ENCODE assay signal across 15 cellular contexts in genomic region chrX:134734343-134735001, GRCh38.
A peak's percentile ranks its signal among the peaks of the same experiment; 100 is the strongest.
DNase-seq lines count a peak whose midpoint lies in the region; ATAC-seq and TF ChIP-seq lines count a peak whose summit lies in the region.
"Had no signal": no experiment of that assay in that cellular context is flagged by ENCODE, and none has a peak within 500 bp of the region (broad histone marks: within the 10 kb centered on the region; RNA-seq: fewer than 3 reads in every experiment).

No MANE protein-coding gene starts in this region.

- no peaks in the 10 kb centered on the region for H3K9me3 ChIP-seq in mucosa of descending colon

- H3K27ac ChIP-seq in ACC112 (ENCODE audit: low read depth, low read length): no peak overlapping the region

- peak overlapping the region; percentile 22 for H2AFZ ChIP-seq in ACC112 (ENCODE audit: low read length, unreplicated experiment)

- DNase-seq in HS-27A (ENCODE audit: low read depth) (peak; percentile 82), kidney glomerular epithelial cell (lab: John Stamatoyannopoulos, UW) (peak; percentile 23), NCI-H526 treated with DMSO at 0.1 percent for 48 hours (lab: John Stamatoyannopoulos, UW) (no peak), mucosa of descending colon (no peak), SK-N-DZ (ENCODE audit: low spot score) (no peak)
- no peak for DNase-seq in activated naive CD4-positive, alpha-beta T cell treated with anti-CD3 and anti-CD28 coated beads, Interleukin-2, amount 50 U/mL, for 72 hours (ENCODE audit: low spot score in 2 of 2)
- DNase-seq: activated CD4-positive, alpha-beta memory T cell treated with anti-CD3 and anti-CD28 coated beads for 36 hours; activated naive CD4-positive, alpha-beta T cell; cortex of kidney; NCI-H1436 treated with DMSO at 0.1 percent for 48 hours; NK-92 treated with Interleukin-12 subunit alpha and Interleukin-12 subunit beta, amount 100 ng/mL, for 24 hours; T-cell had no signal

- H3K9me3 Mint-ChIP-seq in activated naive CD4-positive, alpha-beta T cell treated with anti-CD3 and anti-CD28 coated beads, Interleukin-2, amount 50 U/mL, for 72 hours: no peaks in the 10 kb centered on the region
- H3K9me3 Mint-ChIP-seq: activated CD4-positive, alpha-beta memory T cell treated with anti-CD3 and anti-CD28 coated beads for 36 hours; natural killer cell treated with Interleukin-12 subunit alpha and Interleukin-12 subunit beta and Interleukin-15 and Interleukin-18, amount 100 ng/mL, for 72 hours; T-cell had no signal

- H3K4me1 ChIP-seq in ACC112 (ENCODE audit: control insufficient read depth, insufficient read depth, low read length, unreplicated experiment) (peaks cover 10% of the 10 kb centered on the region), mucosa of descending colon (ENCODE audit: low read depth) (no peaks in the 10 kb centered on the region)

- ATAC-seq in SK-N-SH treated with all-trans-retinoic acid at 6 μM for 48 hours (peak; percentile 73), mucosa of descending colon (no peak)
- ATAC-seq in activated naive CD4-positive, alpha-beta T cell treated with anti-CD3 and anti-CD28 coated beads, Interleukin-2, amount 50 U/mL, for 72 hours: no peak
- ATAC-seq: T-cell had no signal

- intact Hi-C loops in mucosa of descending colon (cut with DNase I, micrococcal nuclease): no loop called here

- H3K27me3 ChIP-seq in ACC112 (ENCODE audit: insufficient read depth, low read length): no peaks in the 10 kb centered on the region

- H3K79me2 ChIP-seq in ACC112 (ENCODE audit: control insufficient read depth, insufficient read depth, low read length, unreplicated experiment): no peaks in the 10 kb centered on the region

- H3K4me3 ChIP-seq in ACC112 (ENCODE audit: low read depth, low read length): no peak overlapping the region
- no peak overlapping the region for H3K4me3 ChIP-seq in mucosa of descending colon

- TF ChIP-seq CTCF in mucosa of descending colon (IDR thresholded peaks at IDR 0.05): no peak

- no peak overlapping the region for H3K27ac Mint-ChIP-seq in activated naive CD4-positive, alpha-beta T cell treated with anti-CD3 and anti-CD28 coated beads, Interleukin-2, amount 50 U/mL, for 72 hours
- H3K27ac Mint-ChIP-seq: activated CD4-positive, alpha-beta memory T cell treated with anti-CD3 and anti-CD28 coated beads for 36 hours; natural killer cell treated with Interleukin-12 subunit alpha and Interleukin-12 subunit beta and Interleukin-15 and Interleukin-18, amount 100 ng/mL, for 72 hours; T-cell had no signal

- H3K36me3 ChIP-seq in ACC112 (ENCODE audit: insufficient read depth, low read length): no peaks in the 10 kb centered on the region
- no peaks in the 10 kb centered on the region for H3K36me3 ChIP-seq in mucosa of descending colon (ENCODE audit: low read depth)

- H3K36me3 Mint-ChIP-seq in activated naive CD4-positive, alpha-beta T cell treated with anti-CD3 and anti-CD28 coated beads, Interleukin-2, amount 50 U/mL, for 72 hours: no peaks in the 10 kb centered on the region
- H3K36me3 Mint-ChIP-seq: activated CD4-positive, alpha-beta memory T cell treated with anti-CD3 and anti-CD28 coated beads for 36 hours; natural killer cell treated with Interleukin-12 subunit alpha and Interleukin-12 subunit beta and Interleukin-15 and Interleukin-18, amount 100 ng/mL, for 72 hours; T-cell had no signal

TF ChIP-seq in SK-N-SH treated with all-trans-retinoic acid at 6 μM for 48 hours, 23 proteins besides CTCF, POLR2A, EP300 and RAD21:
- no peak for TF ChIP-seq ARNTL (CRISPR knock-in tag; IDR thresholded peaks at IDR 0.05; ENCODE audit: borderline replicate concordance, low read depth)
- TF ChIP-seq ZFP30 (CRISPR knock-in tag; IDR thresholded peaks at IDR 0.05): no peak
- TF ChIP-seq, protein P1, sequence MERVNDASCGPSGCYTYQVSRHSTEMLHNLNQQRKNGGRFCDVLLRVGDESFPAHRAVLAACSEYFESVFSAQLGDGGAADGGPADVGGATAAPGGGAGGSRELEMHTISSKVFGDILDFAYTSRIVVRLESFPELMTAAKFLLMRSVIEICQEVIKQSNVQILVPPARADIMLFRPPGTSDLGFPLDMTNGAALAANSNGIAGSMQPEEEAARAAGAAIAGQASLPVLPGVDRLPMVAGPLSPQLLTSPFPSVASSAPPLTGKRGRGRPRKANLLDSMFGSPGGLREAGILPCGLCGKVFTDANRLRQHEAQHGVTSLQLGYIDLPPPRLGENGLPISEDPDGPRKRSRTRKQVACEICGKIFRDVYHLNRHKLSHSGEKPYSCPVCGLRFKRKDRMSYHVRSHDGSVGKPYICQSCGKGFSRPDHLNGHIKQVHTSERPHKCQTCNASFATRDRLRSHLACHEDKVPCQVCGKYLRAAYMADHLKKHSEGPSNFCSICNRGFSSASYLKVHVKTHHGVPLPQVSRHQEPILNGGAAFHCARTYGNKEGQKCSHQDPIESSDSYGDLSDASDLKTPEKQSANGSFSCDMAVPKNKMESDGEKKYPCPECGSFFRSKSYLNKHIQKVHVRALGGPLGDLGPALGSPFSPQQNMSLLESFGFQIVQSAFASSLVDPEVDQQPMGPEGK (CRISPR knock-in tag; IDR thresholded peaks at IDR 0.05; ENCODE audit: borderline replicate concordance): no peak
- no peak for TF ChIP-seq ZNF70 (CRISPR knock-in tag; IDR thresholded peaks at IDR 0.05)
- TF ChIP-seq ZNF8 (CRISPR knock-in tag; IDR thresholded peaks at IDR 0.05): no peak
TF ChIP-seq in SK-N-SH treated with all-trans-retinoic acid at 6 μM for 48 hours: peak in this region for 0.

Comparison
In these comparisons a context has a peak if more than half of its experiments do, and no peak if none do; other contexts are left out.
1. DNase-seq: peak in HS-27A (single experiment) and kidney glomerular epithelial cell (single experiment); none in NCI-H526 treated with DMSO at 0.1 percent for 48 hours (single experiment), activated naive CD4-positive, alpha-beta T cell treated with anti-CD3 and anti-CD28 coated beads, Interleukin-2, amount 50 U/mL, for 72 hours (0 of 2), mucosa of descending colon (0 of 3) and SK-N-DZ (single experiment).